In the genomic region with DNA sequence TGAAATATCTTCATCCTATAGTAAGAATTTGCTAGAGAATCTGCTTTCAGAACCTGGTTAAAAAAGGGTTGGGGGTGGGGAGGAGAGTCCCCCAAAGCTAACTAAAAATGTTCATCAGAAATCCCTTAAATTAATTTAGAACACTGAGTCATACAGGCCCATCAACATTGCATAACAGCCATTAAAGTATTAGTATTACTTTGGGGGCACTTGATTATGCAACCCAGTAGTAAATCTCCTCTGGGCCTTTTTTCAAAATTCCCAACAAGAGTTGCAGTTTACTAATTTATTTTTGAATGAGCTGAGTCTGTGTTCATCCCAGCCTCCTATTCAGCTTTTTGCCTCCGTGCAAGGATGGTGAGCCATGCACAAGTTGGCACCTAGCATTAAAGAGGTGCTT, we compare ENCODE assay signal across 25 cellular contexts. TPM values are rescaled to one million over a fixed set of nuclear protein-coding genes. Genes with fewer than 3 reads are reported as not detected.
"Had no signal": no experiment of that assay in that cellular context is flagged by ENCODE, and none has a peak within 500 bp of the region (broad histone marks: within the 10 kb centered on the region; RNA-seq: fewer than 3 reads in every experiment).

No MANE protein-coding gene starts in this region.

- H3K4me3 Mint-ChIP-seq: central memory CD8-positive, alpha-beta T cell; immature natural killer cell; naive thymus-derived CD8-positive, alpha-beta T cell; stimulated activated memory B cell treated with anti-CD40 and anti-IgM and Interleukin-4, amounts not matched to agents 10 μg/mL and 1 μg/mL and 100 μg/mL, for 72 hours had no signal

- H3K27ac Mint-ChIP-seq: immature natural killer cell; naive thymus-derived CD8-positive, alpha-beta T cell; stimulated activated memory B cell treated with anti-CD40 and anti-IgM and Interleukin-4, amounts not matched to agents 10 μg/mL and 1 μg/mL and 100 μg/mL, for 72 hours had no signal

- H3K36me3 ChIP-seq: esophagus muscularis mucosa, lower lobe of right lung, ovary, right lobe of liver, spleen, thoracic aorta, tibial nerve, upper lobe of left lung had no signal

- H3K27ac ChIP-seq: coronary artery, esophagus muscularis mucosa, foreskin keratinocyte, lower lobe of right lung, ovary, right lobe of liver, skin epidermis, spleen, thoracic aorta, upper lobe of left lung had no signal

- H3K4me1 ChIP-seq: foreskin keratinocyte, lower lobe of right lung, right lobe of liver, upper lobe of left lung had no signal

- DNase-seq: dermis blood vessel endothelial cell; effector memory CD4-positive, alpha-beta T cell; foreskin keratinocyte; hypothalamus; immature natural killer cell; left ventricle myocardium superior; lower lobe of right lung; naive thymus-derived CD8-positive, alpha-beta T cell; occipital lobe; ovary; posterior cingulate gyrus; right lobe of liver; spleen; stimulated activated CD4-positive, alpha-beta T cell treated with anti-CD3 and anti-CD28 coated beads, Interleukin-4, amount 100 ng/mL, for 4 hours; stimulated activated naive CD8-positive, alpha-beta T cell treated with anti-CD3 and anti-CD28 coated beads, Interleukin-15, Interleukin-2, amounts not matched to agents 100 U/mL and 50 U/mL, for 24 hours; upper lobe of left lung had no signal

- H3K4me3 ChIP-seq: coronary artery, esophagus muscularis mucosa, lower lobe of right lung, ovary, right lobe of liver, skin epidermis, spleen, thoracic aorta, tibial nerve, upper lobe of left lung had no signal

- H3K9me3 ChIP-seq: lower lobe of right lung, ovary, right lobe of liver, thoracic aorta, upper lobe of left lung had no signal

- H3K27me3 ChIP-seq: ovary, right lobe of liver, tibial nerve, upper lobe of left lung had no signal

- H3K9me3 Mint-ChIP-seq: immature natural killer cell had no signal

- ATAC-seq: foreskin keratinocyte; left ventricle myocardium superior; naive thymus-derived CD8-positive, alpha-beta T cell; right lobe of liver; stimulated activated memory B cell treated with anti-CD40 and anti-IgM and Interleukin-4, amounts not matched to agents 10 μg/mL and 1 μg/mL and 100 μg/mL, for 72 hours; stimulated activated naive CD8-positive, alpha-beta T cell treated with anti-CD3 and anti-CD28 coated beads, Interleukin-15, Interleukin-2, amounts not matched to agents 100 U/mL and 50 U/mL, for 24 hours had no signal

- H3K36me3 Mint-ChIP-seq: naive thymus-derived CD8-positive, alpha-beta T cell; stimulated activated memory B cell treated with anti-CD40 and anti-IgM and Interleukin-4, amounts not matched to agents 10 μg/mL and 1 μg/mL and 100 μg/mL, for 72 hours had no signal

RNA-seq across cellular contexts. Expression of gene SLC24A4, which starts 8.8 kb away (rescaled TPM):
- total RNA-seq: epithelial cell of proximal tubule; myocyte; naive thymus-derived CD8-positive, alpha-beta T cell had no signal
